In genomic region chr6:152301806-152302568, GRCh38 we compare ENCODE assay signal across 7 cellular contexts.
DNase-seq lines count a peak whose midpoint lies in the region; ATAC-seq lines count a peak whose summit lies in the region.

No MANE protein-coding gene starts in this region.

- no peaks in the 10 kb centered on the region for H3K27me3 Mint-ChIP-seq in central memory CD8-positive, alpha-beta T cell

- H3K9me3 Mint-ChIP-seq in central memory CD8-positive, alpha-beta T cell: no peaks in the 10 kb centered on the region

- peaks cover 27% of the 10 kb centered on the region for H3K4me1 Mint-ChIP-seq in central memory CD8-positive, alpha-beta T cell

- peak overlapping the region; percentile 98 for H3K4me3 Mint-ChIP-seq in central memory CD8-positive, alpha-beta T cell

- peaks cover 22% of the 10 kb centered on the region for H3K36me3 Mint-ChIP-seq in central memory CD8-positive, alpha-beta T cell (ENCODE audit: insufficient read depth)

- peak overlapping the region; percentile 95 for H3K27ac Mint-ChIP-seq in central memory CD8-positive, alpha-beta T cell (ENCODE audit: low read depth)

- ATAC-seq in GM18517 (IDR thresholded peaks at IDR 0.05; ENCODE audit: unreplicated experiment) (peak; percentile 83), HG03025 (IDR thresholded peaks at IDR 0.05; ENCODE audit: low FRiP score, unreplicated experiment) (peak; percentile 89)
- peak; percentile 97 for ATAC-seq in central memory CD8-positive, alpha-beta T cell (replicated peaks; ENCODE audit: extremely low read depth, poor library complexity, severe bottlenecking)

- DNase-seq in NCI-H2227 (lab: John Stamatoyannopoulos, UW; ENCODE audit: unreplicated experiment) (peak; percentile 63), islet precursor cell (peak; percentile 96)
- DNase-seq in activated CD4-positive, CD25-positive, alpha-beta regulatory T cell (lab: John Stamatoyannopoulos, UW): peak; percentile 66 to 76 (median 71)
- DNase-seq in central memory CD8-positive, alpha-beta T cell (ENCODE audit: low spot score in 2 of 2): peak; percentile 76 to 81
- DNase-seq in stimulated activated CD4-positive, alpha-beta T cell treated with anti-CD3 and anti-CD28 coated beads, Interleukin-12 subunit alpha, Interleukin-12 subunit beta, amount 100 ng/mL, for 4 hours: peak; percentile 79

Comparison
In these comparisons a context has a peak if more than half of its experiments do, and no peak if none do; other contexts are left out.
1. Peak in every context shown above with its lines: DNase-seq and ATAC-seq.